ENCODE assay signal across 23 cellular contexts in genomic region chr3:66673305-66673704, GRCh38.
DNase-seq lines count a peak whose midpoint lies in the region; ATAC-seq and TF ChIP-seq lines count a peak whose summit lies in the region.
"Had no signal": no experiment of that assay in that cellular context is flagged by ENCODE, and none has a peak within 500 bp of the region (broad histone marks: within the 10 kb centered on the region; RNA-seq: fewer than 3 reads in every experiment).

No MANE protein-coding gene starts in this region.

- H3K4me3 Mint-ChIP-seq in mesothelial cell of epicardium = no peak overlapping the region
- H3K4me3 Mint-ChIP-seq in naive thymus-derived CD8-positive, alpha-beta T cell = no peak overlapping the region
- H3K4me3 Mint-ChIP-seq: CD4-positive, alpha-beta T cell; GM23338 had no signal

- POLR2A ChIA-PET in naive thymus-derived CD8-positive, alpha-beta T cell (lab: Charles Lee) = no interaction called here

- peaks cover 5% of the 10 kb centered on the region for H3K4me1 Mint-ChIP-seq in mesothelial cell of epicardium
- H3K4me1 Mint-ChIP-seq in naive thymus-derived CD8-positive, alpha-beta T cell = peaks cover 0 to 3% (median under 1%) of the 10 kb centered on the region in 4 donors
- H3K4me1 Mint-ChIP-seq: GM23338 had no signal

- H3K27ac Mint-ChIP-seq in mesothelial cell of epicardium = peak overlapping the region; percentile 13
- H3K27ac Mint-ChIP-seq in naive thymus-derived CD8-positive, alpha-beta T cell = no peak overlapping the region
- H3K27ac Mint-ChIP-seq: CD4-positive, alpha-beta T cell; GM23338 had no signal

- no peaks in the 10 kb centered on the region for H3K36me3 Mint-ChIP-seq in mesothelial cell of epicardium
- H3K36me3 Mint-ChIP-seq in naive thymus-derived CD8-positive, alpha-beta T cell = no peaks in the 10 kb centered on the region

- TF ChIP-seq CTCF in brain microvascular endothelial cell (IDR thresholded peaks at IDR 0.05; ENCODE audit: low read depth, low read length, missing control alignments) = no peak
- no peak for TF ChIP-seq CTCF in mesothelial cell of epicardium (IDR thresholded peaks at IDR 0.05; ENCODE audit: unreplicated experiment)
- no peak for TF ChIP-seq CTCF in GM13976 (IDR thresholded peaks at IDR 0.05; ENCODE audit: borderline replicate concordance, control extremely low read depth, extremely low read depth, insufficient read depth, missing control alignments)

- H3K9me3 Mint-ChIP-seq in mesothelial cell of epicardium = no peaks in the 10 kb centered on the region
- peaks cover 0 to under 1% (median 0%) of the 10 kb centered on the region in 9 donors for H3K9me3 Mint-ChIP-seq in naive thymus-derived CD8-positive, alpha-beta T cell
- H3K9me3 Mint-ChIP-seq: CD4-positive, alpha-beta T cell; GM23338 had no signal

- peaks cover 9% of the 10 kb centered on the region for H3K27me3 Mint-ChIP-seq in mesothelial cell of epicardium (ENCODE audit: low read depth)
- H3K27me3 Mint-ChIP-seq in naive thymus-derived CD8-positive, alpha-beta T cell = peaks cover 0 to 13% (median 6%) of the 10 kb centered on the region in 5 donors

- H3K4me3 ChIP-seq in brain microvascular endothelial cell (ENCODE audit: low read depth, low read length) (no peak overlapping the region), skeletal muscle cell (ENCODE audit: low read depth, low read length) (no peak overlapping the region)
- H3K4me3 ChIP-seq: BLaER1, GM12878, GM23338, HAP-1 had no signal

- no peak overlapping the region for H3K27ac ChIP-seq in brain microvascular endothelial cell
- H3K27ac ChIP-seq: BLaER1, KMS-11 had no signal

- ATAC-seq in naive thymus-derived CD8-positive, alpha-beta T cell = no peak
- ATAC-seq: GM12878, GM23338 had no signal

- DNase-seq in OCI-M2 (lab: John Stamatoyannopoulos, UW; ENCODE audit: unreplicated experiment) = peak; percentile 9
- peak; percentile 63 for DNase-seq in brain microvascular endothelial cell
- DNase-seq in mesothelial cell of epicardium (ENCODE audit: low spot score in 2 of 2, unreplicated experiment in 2 of 2) = no peak
- peak; percentile 25 for DNase-seq in skeletal muscle cell (ENCODE audit: low read depth)
- no peak for DNase-seq in T-helper 2 cell
- no peak for DNase-seq in naive thymus-derived CD8-positive, alpha-beta T cell
- no peak for DNase-seq in cerebellum (ENCODE audit: low spot score)
- DNase-seq in GM13976 (ENCODE audit: low spot score) = no peak
- DNase-seq: Caco-2; CD4-positive, alpha-beta T cell; DND-41; MV-4-11; NCI-H1105 treated with DMSO at 0.1 percent for 48 hours; NCI-H1694; NCI-H2081 treated with DMSO at 0.1 percent for 48 hours; NCI-H2171 treated with DMSO at 0.1 percent for 48 hours; NCI-H526; SHP77 had no signal

- no peaks in the 10 kb centered on the region for H3K27me3 ChIP-seq in brain microvascular endothelial cell (replicated peaks)
- H3K27me3 ChIP-seq: BLaER1 had no signal

- H3K36me3 ChIP-seq in brain microvascular endothelial cell (replicated peaks) = no peaks in the 10 kb centered on the region
- H3K36me3 ChIP-seq: BLaER1, HAP-1 had no signal

- in situ Hi-C loops in brain microvascular endothelial cell (cut with HindIII; ENCODE audit: low pct_ligation_motif_present, low sequenced_read_pairs) (no loop called here), GM13976 (cut with MboI; ENCODE audit: low sequenced_read_pairs, unreplicated experiment) (no loop called here)

Comparison
In these comparisons a context has a peak if more than half of its experiments do, and no peak if none do; other contexts are left out.
1. DNase-seq: peak in OCI-M2 (single experiment), brain microvascular endothelial cell (single experiment) and skeletal muscle cell (single experiment); none in mesothelial cell of epicardium (0 of 2), T-helper 2 cell (0 of 5), naive thymus-derived CD8-positive, alpha-beta T cell (0 of 10), cerebellum (single experiment) and GM13976 (single experiment).